In the genomic region with DNA sequence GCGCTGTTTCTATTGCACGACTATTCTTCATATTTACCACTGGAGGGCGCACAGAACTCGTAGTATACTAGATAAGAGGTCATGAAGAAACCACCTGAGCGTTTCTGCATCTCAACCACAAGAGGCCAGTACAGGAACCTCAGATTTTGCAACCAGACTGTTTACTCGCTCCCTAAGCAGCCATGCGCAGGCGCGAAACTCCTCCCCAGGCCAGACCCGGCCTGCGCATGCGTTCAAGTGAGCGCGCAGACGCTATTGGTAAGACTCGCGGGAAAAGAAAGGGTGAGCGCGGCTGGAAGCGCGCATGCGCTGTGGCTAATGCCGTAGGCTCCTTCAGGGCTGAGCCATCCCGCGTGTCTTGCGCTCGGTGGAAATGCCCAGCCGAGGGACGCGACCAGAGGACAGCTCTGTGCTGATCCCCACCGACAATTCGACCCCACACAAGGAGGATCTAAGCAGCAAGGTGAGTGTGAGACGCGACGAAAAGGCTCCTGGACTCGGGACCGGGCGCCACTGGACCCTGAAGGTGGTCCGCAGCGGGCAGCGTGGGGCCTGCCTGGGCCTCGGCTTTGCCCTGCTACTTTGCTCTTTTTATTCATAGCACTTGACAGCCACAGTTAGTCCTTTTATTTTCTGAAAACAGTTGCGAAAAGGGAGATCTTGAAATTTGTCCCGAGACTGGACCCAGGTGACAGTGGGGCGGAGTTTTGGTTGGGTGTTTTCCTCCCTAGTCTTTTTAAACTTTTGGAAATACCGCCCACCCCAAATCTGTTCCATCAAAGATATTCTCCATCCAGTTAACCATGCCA, we compare ENCODE assay signal across 8 cellular contexts. TPM values are rescaled to one million over a fixed set of nuclear protein-coding genes. Genes with fewer than 3 reads are reported as not detected.
DNase-seq lines count a peak whose midpoint lies in the region; ATAC-seq, FAIRE-seq and TF ChIP-seq lines count a peak whose summit lies in the region.

Gene ASNSD1, plus strand, starts transcription at position 312 of the 809 bp plus-strand sequence. CDS start 4,674 bp downstream, outside the sequence.

- TF ChIP-seq CTCF in VCaP (conservative IDR thresholded peaks at IDR 0.05) (peak; percentile 95), bronchial epithelial cell (IDR thresholded peaks at IDR 0.05; ENCODE audit: insufficient read depth, low read length, severe bottlenecking) (peak; percentile 85)

- H3K9me3 ChIP-seq in small intestine (ENCODE audit: control insufficient read depth, low read depth): no peaks in the 10 kb centered on the region

- WGBS in small intestine, 3 donors: 0 to 1% (median 0%) methylated on average over 46 of the region's 46 CpGs

- FAIRE-seq in bronchial epithelial cell (lab: Jason Lieb, UNC) (peak; percentile 98), small intestine (lab: Jason Lieb, UNC) (peak; percentile 87)

- H3K4me1 ChIP-seq in small intestine (ENCODE audit: control insufficient read depth in 2 of 2, insufficient read depth in 1 of 2, low read depth in 1 of 2, low read length in 1 of 2): peaks cover 2 to 7% of the 10 kb centered on the region in 2 donors

- no peaks in the 10 kb centered on the region for H3K36me3 ChIP-seq in bronchial epithelial cell (ENCODE audit: control insufficient read depth, insufficient read depth, low read length)
- peaks cover 0 to 2% of the 10 kb centered on the region in 2 donors for H3K36me3 ChIP-seq in small intestine (ENCODE audit: control insufficient read depth in 2 of 2, insufficient read depth in 2 of 2, low read length in 2 of 2)

- H3K4me3 ChIP-seq in bronchial epithelial cell (ENCODE audit: low read depth, low read length): peak within 1 kb of the TSS; percentile 73
- peak within 1 kb of the TSS; percentile 69 to 88 for H3K4me3 ChIP-seq in small intestine (ENCODE audit: low read depth in 1 of 2, low read length in 2 of 2)

- peak within 1 kb of the TSS; percentile 79 for H3K27ac ChIP-seq in VCaP
- H3K27ac ChIP-seq in small intestine (ENCODE audit: low read depth in 1 of 2, low read length in 1 of 2): peak within 1 kb of the TSS; percentile 59 to 91

- DNase-seq in AG08395 (ENCODE audit: low spot score) (peak; percentile 100), NCI-H2196 (lab: John Stamatoyannopoulos, UW; ENCODE audit: unreplicated experiment) (peak; percentile 99), bronchial epithelial cell (ENCODE audit: low read depth) (peak; percentile 99), iPS-NIHi11 (ENCODE audit: low spot score) (peak; percentile 97), small intestine (peak; percentile 100)

- H3K27me3 ChIP-seq in bronchial epithelial cell (ENCODE audit: control insufficient read depth, insufficient read depth, low read length): no peaks in the 10 kb centered on the region
- H3K27me3 ChIP-seq in small intestine (ENCODE audit: control insufficient read depth in 2 of 2, insufficient read depth in 2 of 2, low read length in 2 of 2): no peaks in the 10 kb centered on the region

- ATAC-seq in GM18870 (IDR thresholded peaks at IDR 0.05; ENCODE audit: unreplicated experiment): peak; percentile 96
- peak; percentile 97 for ATAC-seq in HG03135 (IDR thresholded peaks at IDR 0.05; ENCODE audit: unreplicated experiment)

RNA-seq across cellular contexts. Expression of gene ASNSD1, which starts in this region (rescaled TPM):
- total RNA-seq in bronchial epithelial cell: 30.3 and 36.6 TPM in 2 replicates
- 10 to 100 TPM; 27.5 to 38.2 (median 32.4) TPM for polyA plus RNA-seq in small intestine

Comparison
In these comparisons a context has a peak if more than half of its experiments do, and no peak if none do; other contexts are left out.
1. Peak in every context shown above with its lines: DNase-seq, ATAC-seq, H3K4me3 ChIP-seq and H3K27ac ChIP-seq.